In the genomic region with DNA sequence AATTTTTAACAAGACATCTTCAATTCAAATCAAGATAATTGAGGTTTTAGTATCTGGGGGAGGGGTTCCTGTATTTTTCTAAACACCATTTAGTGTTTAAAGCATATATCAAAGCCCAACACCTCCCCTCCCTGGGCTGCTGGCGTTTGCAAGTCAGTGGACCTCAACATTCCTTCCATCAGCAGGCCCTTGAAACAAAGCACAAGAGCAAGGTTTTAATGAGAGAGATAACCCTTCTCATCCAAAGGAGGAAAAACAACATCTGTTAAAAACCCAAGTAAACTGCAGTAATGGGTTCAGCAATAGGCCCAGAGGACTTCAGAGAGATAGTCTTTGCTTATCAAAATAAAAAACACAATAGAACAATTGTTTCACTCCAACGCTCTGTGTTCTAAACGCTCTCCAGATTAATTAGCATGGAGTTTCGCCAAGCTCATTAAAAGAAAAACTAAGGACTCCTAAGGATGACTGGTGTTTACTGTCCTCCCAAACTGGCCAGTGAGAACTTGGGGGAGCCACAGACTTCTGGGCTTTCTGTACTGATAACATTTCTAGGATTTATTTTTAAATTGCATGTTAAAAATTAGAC, we compare ENCODE assay signal across 13 cellular contexts. TPM values are rescaled to one million over a fixed set of nuclear protein-coding genes. Genes with fewer than 3 reads are reported as not detected.
A peak's percentile ranks its signal among the peaks of the same experiment; 100 is the strongest.
DNase-seq lines count a peak whose midpoint lies in the region; ATAC-seq and TF ChIP-seq lines count a peak whose summit lies in the region.
"Had no signal": no experiment of that assay in that cellular context is flagged by ENCODE, and none has a peak within 500 bp of the region (broad histone marks: within the 10 kb centered on the region; RNA-seq: fewer than 3 reads in every experiment).

No MANE protein-coding gene starts in this region.

- in situ Hi-C loops in HAP-1 (cut with MboI; ENCODE audit: low sequenced_read_pairs), result no loop called here

- H3K36me3 ChIP-seq in cardiac muscle cell (no peaks in the 10 kb centered on the region), muscle layer of duodenum (ENCODE audit: control insufficient read depth in 1 of 2, insufficient read depth in 2 of 2, low read length in 2 of 2) (no peaks in the 10 kb centered on the region), upper lobe of right lung (no peaks in the 10 kb centered on the region), HAP-1 (replicated peaks) (no peaks in the 10 kb centered on the region)

- H3K4me3 ChIP-seq in cardiac muscle cell (peak overlapping the region; percentile 91), muscle layer of duodenum (ENCODE audit: low read depth in 1 of 2, low read length in 2 of 2) (peak overlapping the region in 1 of 2 donors; percentile 77), upper lobe of right lung (peak overlapping the region; percentile 68), HAP-1 (no peak overlapping the region)

- peak overlapping the region; percentile 77 for H3K27ac ChIP-seq in cardiac muscle cell
- H3K27ac ChIP-seq in muscle layer of duodenum (ENCODE audit: low read length), result peak overlapping the region; percentile 19
- peak overlapping the region; percentile 90 for H3K27ac ChIP-seq in upper lobe of right lung
- no peak overlapping the region for H3K27ac ChIP-seq in RWPE1

- DNase-seq in cardiac muscle cell (ENCODE audit: low read depth in 1 of 2, low spot score in 1 of 2) (peak in 1 of 2 donors; percentile 60), Right ventricle myocardium superior (no peak), dermis blood vessel endothelial cell (peak; percentile 47), upper lobe of right lung (no peak), RWPE1 (ENCODE audit: low spot score) (no peak), HAP-1 (ENCODE audit: low spot score in 2 of 2) (no peak), NCI-H1694 treated with DMSO at 0.1 percent for 48 hours (lab: John Stamatoyannopoulos, UW) (no peak)
- DNase-seq: activated CD4-positive, alpha-beta T cell treated with anti-CD3 and anti-CD28 coated beads, Interleukin-2, amount 50 U/mL, for 4 hours; KG1; mammary epithelial cell; SHP77 treated with DMSO at 0.1 percent for 48 hours had no signal

- POLR2A ChIA-PET in RWPE1 (lab: Yijun Ruan, JAX; ENCODE audit: low non-redundant PET), result no interaction called here

- no peak for ATAC-seq in Right ventricle myocardium superior (ENCODE audit: poor library complexity)
- ATAC-seq in upper lobe of right lung, result no peak
- ATAC-seq: stimulated activated effector memory CD8-positive, alpha-beta T cell treated with anti-CD3 and anti-CD28 coated beads, Interleukin-12 subunit alpha, Interleukin-12 subunit beta, amount 100 ng/mL, for 72 hours had no signal

- intact Hi-C loops in Right ventricle myocardium superior (cut with DNase I), result no loop called here
- intact Hi-C loops in upper lobe of right lung (cut with DNase I), result no loop called here

- peaks cover 37% of the 10 kb centered on the region for H3K4me1 ChIP-seq in cardiac muscle cell (ENCODE audit: low read depth)
- H3K4me1 ChIP-seq in muscle layer of duodenum (ENCODE audit: control insufficient read depth in 1 of 2, insufficient read depth in 2 of 2, low read length in 2 of 2), result peaks cover 0 to 21% of the 10 kb centered on the region in 2 donors
- peaks cover 25% of the 10 kb centered on the region for H3K4me1 ChIP-seq in upper lobe of right lung
- peaks cover 3% of the 10 kb centered on the region; the same call in 1 of the 2 replicates for H3K4me1 ChIP-seq in HAP-1

- no peak for TF ChIP-seq CTCF in cardiac muscle cell (IDR thresholded peaks at IDR 0.05; ENCODE audit: low read depth, low read length)
- no peak for TF ChIP-seq CTCF in upper lobe of right lung (IDR thresholded peaks at IDR 0.05)
- no peak for TF ChIP-seq CTCF in RWPE1 (conservative IDR thresholded peaks at IDR 0.05; ENCODE audit: low read depth)

- H3K9me3 ChIP-seq in cardiac muscle cell (ENCODE audit: low read depth) (no peaks in the 10 kb centered on the region), muscle layer of duodenum (ENCODE audit: control insufficient read depth in 1 of 2, low read length in 2 of 2) (no peaks in the 10 kb centered on the region), upper lobe of right lung (no peaks in the 10 kb centered on the region), HAP-1 (no peaks in the 10 kb centered on the region)

- CTCF ChIA-PET in RWPE1 (lab: Yijun Ruan, JAX), result no interaction called here

- H3K27me3 ChIP-seq in cardiac muscle cell, result no peaks in the 10 kb centered on the region
- H3K27me3 ChIP-seq in muscle layer of duodenum (ENCODE audit: low read depth, low read length), result no peaks in the 10 kb centered on the region
- no peaks in the 10 kb centered on the region for H3K27me3 ChIP-seq in upper lobe of right lung
- no peaks in the 10 kb centered on the region for H3K27me3 ChIP-seq in HAP-1 (ENCODE audit: low read depth)

RNA-seq across cellular contexts. Expression of a gene that starts 2.5 kb away (rescaled TPM):
- total RNA-seq in cardiac muscle cell (36.7 and 44.3 TPM in 2 replicates), Right ventricle myocardium superior (25.5 TPM), dermis blood vessel endothelial cell (74.7 and 96.4 TPM in 2 replicates), upper lobe of right lung (67.6 TPM)
- 17.2 and 23.3 TPM in 2 replicates for polyA plus RNA-seq in cardiac muscle cell
